In genomic region chr12:110846615-110847566, GRCh38 we compare ENCODE assay signal across 8 cellular contexts. TPM values are rescaled to one million over a fixed set of nuclear protein-coding genes. Genes with fewer than 3 reads are reported as not detected.
DNase-seq lines count a peak whose midpoint lies in the region; ATAC-seq, FAIRE-seq and TF ChIP-seq lines count a peak whose summit lies in the region.

Gene CCDC63 (plus strand): TSS chr12:110846987. CDS start chr12:110852955, 5,968 bp downstream.

- ATAC-seq in HG03460 (IDR thresholded peaks at IDR 0.05; ENCODE audit: unreplicated experiment) = no peak

- H3K9ac ChIP-seq in iPS-20b (ENCODE audit: low read depth, low read length) = peak within 1 kb of the TSS; percentile 80; the same call in 1 of the 2 replicates

- TF ChIP-seq CTCF in Peyer's patch (IDR thresholded peaks at IDR 0.05) = peak in 5 of 6 experiments; percentile 6 to 37 (median 28)
- peak; percentile 62 for TF ChIP-seq CTCF in astrocyte of the spinal cord (IDR thresholded peaks at IDR 0.05; ENCODE audit: low read depth, low read length)

- H3K9me3 ChIP-seq in Peyer's patch (no peaks in the 10 kb centered on the region), iPS-20b (ENCODE audit: insufficient read depth, low read depth, low read length) (no peaks in the 10 kb centered on the region), small intestine (ENCODE audit: control insufficient read depth, low read depth) (no peaks in the 10 kb centered on the region)

- in situ Hi-C loops in astrocyte of the spinal cord (cut with HindIII; ENCODE audit: low sequenced_read_pairs) = no loop called here

- H3K4me3 ChIP-seq in Peyer's patch (peak within 1 kb of the TSS; percentile 24 to 43 (median 40)), astrocyte of the spinal cord (ENCODE audit: low read depth, low read length) (peak within 1 kb of the TSS; percentile 5), iPS-20b (ENCODE audit: low read length) (peak within 1 kb of the TSS; percentile 86), small intestine (ENCODE audit: low read depth in 1 of 2, low read length in 2 of 2) (peak within 1 kb of the TSS; percentile 17 to 26)

- WGBS in small intestine, 3 donors = 16% methylated on average over 56 to 60 of the region's 60 CpGs

- no peak for TF ChIP-seq POLR2A in Peyer's patch (IDR thresholded peaks at IDR 0.05)

- H3K4me1 ChIP-seq in Peyer's patch (peaks cover 0 to 3% (median 0%) of the 10 kb centered on the region in 4 donors), iPS-20b (ENCODE audit: insufficient read depth, low read length) (peaks cover 7% of the 10 kb centered on the region; the same call in 1 of the 2 replicates), small intestine (ENCODE audit: control insufficient read depth in 2 of 2, insufficient read depth in 1 of 2, low read depth in 1 of 2, low read length in 1 of 2) (no peaks in the 10 kb centered on the region)

- FAIRE-seq in small intestine (lab: Jason Lieb, UNC) = no peak

- H3K36me3 ChIP-seq in Peyer's patch = no peaks in the 10 kb centered on the region
- H3K36me3 ChIP-seq in iPS-20b (ENCODE audit: insufficient read depth, low read depth, low read length) = no peaks in the 10 kb centered on the region
- H3K36me3 ChIP-seq in small intestine (ENCODE audit: control insufficient read depth in 2 of 2, insufficient read depth in 2 of 2, low read length in 2 of 2) = no peaks in the 10 kb centered on the region

- no peaks in the 10 kb centered on the region for H3K27me3 ChIP-seq in Peyer's patch
- H3K27me3 ChIP-seq in iPS-20b (ENCODE audit: insufficient read depth, low read length) = peaks cover 10% of the 10 kb centered on the region; the same call in 1 of the 2 replicates
- H3K27me3 ChIP-seq in small intestine (ENCODE audit: control insufficient read depth in 2 of 2, insufficient read depth in 2 of 2, low read length in 2 of 2) = no peaks in the 10 kb centered on the region

- peak; percentile 62 for DNase-seq in SIG-M5 treated with dmso at 0.1 percent for 504 hours (lab: John Stamatoyannopoulos, UW; ENCODE audit: unreplicated experiment)
- DNase-seq in SIG-M5 (lab: John Stamatoyannopoulos, UW) = no peak
- peak; percentile 51 to 76 (median 70) for DNase-seq in Peyer's patch
- DNase-seq in astrocyte of the spinal cord (ENCODE audit: low read depth, low spot score) = peak; percentile 50
- peak; percentile 44 for DNase-seq in small intestine
- DNase-seq in cortex of kidney (lab: John Stamatoyannopoulos, UW) = no peak

- peak within 1 kb of the TSS in 1 of 4 donors; percentile 7 for H3K27ac ChIP-seq in Peyer's patch
- peak within 1 kb of the TSS; percentile 60 for H3K27ac ChIP-seq in iPS-20b (ENCODE audit: low read length)
- H3K27ac ChIP-seq in small intestine (ENCODE audit: low read depth in 1 of 2, low read length in 1 of 2) = no peak within 1 kb of the TSS

RNA-seq across cellular contexts. Expression of gene CCDC63, which starts in this region (rescaled TPM):
- total RNA-seq in Peyer's patch = not detected
- not detected for polyA plus RNA-seq in small intestine

Comparison
In these comparisons a context has a peak if more than half of its experiments do, and no peak if none do; other contexts are left out.
1. DNase-seq: peak in SIG-M5 treated with dmso at 0.1 percent for 504 hours (single experiment) and astrocyte of the spinal cord (single experiment); none in SIG-M5 (single experiment) and cortex of kidney (single experiment).
2. Peak in DNase-seq and H3K4me3 ChIP-seq in Peyer's patch; RNA of the gene not detected or under 1 TPM.
3. Peak in DNase-seq and H3K4me3 ChIP-seq in small intestine; RNA of the gene not detected or under 1 TPM.
4. H3K4me3 ChIP-seq: peak in every context shown above with its lines; median percentile 86 in iPS-20b; 40 in Peyer's patch; 22 in small intestine; 5 in astrocyte of the spinal cord.